1 cellular context compared by ENCODE assay signal in genomic region chr5:177429248-177430045, GRCh38.
TF ChIP-seq lines count a peak whose summit lies in the region.

No MANE protein-coding gene starts in this region.

TF ChIP-seq in HEK293, 187 proteins besides CTCF, POLR2A, EP300 and RAD21 (continued from another document):
- peak; percentile 90 for TF ChIP-seq ZNF398 (tag by site-specific recombination; IDR thresholded peaks at IDR 0.05)
- no peak for TF ChIP-seq ZBTB7A (tag by site-specific recombination; IDR thresholded peaks at IDR 0.05; ENCODE audit: low read depth)
- peak; percentile 95 for TF ChIP-seq ZFHX2 (tag by site-specific recombination; conservative IDR thresholded peaks at IDR 0.05)
